In genomic region chr6:63764318-63764916, GRCh38 we compare ENCODE assay signal across 9 cellular contexts.
DNase-seq lines count a peak whose midpoint lies in the region; ATAC-seq and TF ChIP-seq lines count a peak whose summit lies in the region.
"Had no signal": no experiment of that assay in that cellular context is flagged by ENCODE, and none has a peak within 500 bp of the region (broad histone marks: within the 10 kb centered on the region; RNA-seq: fewer than 3 reads in every experiment).

No MANE protein-coding gene starts in this region.

- 24 to 25% methylated on average over 4 of the region's 4 CpGs for WGBS in GM23248 (ENCODE audit: low coverage in 1 of 2, low lambda C conversion rate in 2 of 2, missing lambda C conversion rate in 2 of 2), 2 experiments

- H3K4me3 Mint-ChIP-seq in nephron progenitor cell = no peak overlapping the region
- H3K4me3 Mint-ChIP-seq: dendritic cell treated with granulocyte-macrophage colony-stimulating factor and Interleukin-4, amounts not matched to agents 40 ng/mL and 50 ng/mL, for 4 days had no signal

- H3K27ac ChIP-seq in C4-2B (no peak overlapping the region), GM23248 (no peak overlapping the region), colonic mucosa (no peak overlapping the region)

- H3K4me3 ChIP-seq in GM23248 (no peak overlapping the region), colonic mucosa (no peak overlapping the region)

- in situ Hi-C loops in GM23248 (cut with MboI) = no loop called here

- no peaks in the 10 kb centered on the region for H3K27me3 Mint-ChIP-seq in nephron progenitor cell (ENCODE audit: low read depth, poor library complexity)
- H3K27me3 Mint-ChIP-seq: dendritic cell treated with granulocyte-macrophage colony-stimulating factor and Interleukin-4, amounts not matched to agents 40 ng/mL and 50 ng/mL, for 4 days had no signal

- no peak overlapping the region for H2AFZ ChIP-seq in GM23248

- DNase-seq in GM23248 (peak; percentile 54), NCI-H774 (lab: John Stamatoyannopoulos, UW) (peak; percentile 52), colonic mucosa (no peak), nephron progenitor cell (peak; percentile 3)
- no peak for DNase-seq in activated T-cell treated with anti-CD3 and anti-CD28 coated beads, Interleukin-2, amount 50 U/mL, for 1 hour

- peak; percentile 51 for TF ChIP-seq CTCF in C4-2B (conservative IDR thresholded peaks at IDR 0.05)
- TF ChIP-seq CTCF in colonic mucosa (IDR thresholded peaks at IDR 0.05) = peak; percentile 59
- peak; percentile 73 for TF ChIP-seq CTCF in nephron progenitor cell (IDR thresholded peaks at IDR 0.05)

- H3K4me1 ChIP-seq in GM23248 (ENCODE audit: insufficient read depth) (no peaks in the 10 kb centered on the region), colonic mucosa (no peaks in the 10 kb centered on the region)

- no peak overlapping the region for H3K4me2 ChIP-seq in GM23248 (ENCODE audit: unreplicated experiment)

- H3K9me3 ChIP-seq in GM23248 (ENCODE audit: low read depth) = no peaks in the 10 kb centered on the region
- H3K9me3 ChIP-seq in colonic mucosa = no peaks in the 10 kb centered on the region

- no peaks in the 10 kb centered on the region for H3F3A ChIP-seq in GM23248 (ENCODE audit: insufficient read depth)

- peaks cover 5% of the 10 kb centered on the region for H3K4me1 Mint-ChIP-seq in nephron progenitor cell

- peaks cover 14% of the 10 kb centered on the region for H3K9me3 Mint-ChIP-seq in nephron progenitor cell
- H3K9me3 Mint-ChIP-seq: dendritic cell treated with granulocyte-macrophage colony-stimulating factor and Interleukin-4, amounts not matched to agents 40 ng/mL and 50 ng/mL, for 4 days had no signal

- no peaks in the 10 kb centered on the region for H3K36me3 ChIP-seq in GM23248 (ENCODE audit: low read depth)
- H3K36me3 ChIP-seq in colonic mucosa = no peaks in the 10 kb centered on the region

- intact Hi-C loops in colonic mucosa (cut with DNase I) = loop anchor here (2.0 kb wide), 1 partner anchor 166 kb away; no protein-coding TSS in a partner anchor

- no peaks in the 10 kb centered on the region for H3K36me3 Mint-ChIP-seq in nephron progenitor cell (ENCODE audit: low read depth)

- H3K79me2 ChIP-seq in GM23248 (ENCODE audit: insufficient read depth) = no peaks in the 10 kb centered on the region

- no peak for ATAC-seq in GM19452 (IDR thresholded peaks at IDR 0.05; ENCODE audit: unreplicated experiment)
- no peak for ATAC-seq in GM18517 (IDR thresholded peaks at IDR 0.05; ENCODE audit: unreplicated experiment)

- no peaks in the 10 kb centered on the region for H4K20me1 ChIP-seq in GM23248 (ENCODE audit: insufficient read depth)

- H3K9me2 ChIP-seq in GM23248 (ENCODE audit: insufficient read depth) = no peaks in the 10 kb centered on the region

- H3K27me3 ChIP-seq in GM23248 (replicated peaks; ENCODE audit: insufficient read depth) = no peaks in the 10 kb centered on the region
- no peaks in the 10 kb centered on the region for H3K27me3 ChIP-seq in colonic mucosa

- H3K9ac ChIP-seq in GM23248 (no peak overlapping the region), colonic mucosa (ENCODE audit: low read depth in 2 of 2, low read length in 2 of 2) (no peak overlapping the region)

- H3K27ac Mint-ChIP-seq in nephron progenitor cell = no peak overlapping the region
- H3K27ac Mint-ChIP-seq: dendritic cell treated with granulocyte-macrophage colony-stimulating factor and Interleukin-4, amounts not matched to agents 40 ng/mL and 50 ng/mL, for 4 days had no signal

Comparison
In these comparisons a context has a peak if more than half of its experiments do, and no peak if none do; other contexts are left out.
1. DNase-seq: peak in GM23248 (single experiment), NCI-H774 (single experiment) and nephron progenitor cell (single experiment); none in colonic mucosa (single experiment) and activated T-cell treated with anti-CD3 and anti-CD28 coated beads, Interleukin-2, amount 50 U/mL, for 1 hour (single experiment).
2. Peak in every context shown above with its lines, with median percentiles within 50 percentile points of each other: CTCF ChIP-seq.